Comparison of ENCODE assay signal across 8 cellular contexts in the genomic region with DNA sequence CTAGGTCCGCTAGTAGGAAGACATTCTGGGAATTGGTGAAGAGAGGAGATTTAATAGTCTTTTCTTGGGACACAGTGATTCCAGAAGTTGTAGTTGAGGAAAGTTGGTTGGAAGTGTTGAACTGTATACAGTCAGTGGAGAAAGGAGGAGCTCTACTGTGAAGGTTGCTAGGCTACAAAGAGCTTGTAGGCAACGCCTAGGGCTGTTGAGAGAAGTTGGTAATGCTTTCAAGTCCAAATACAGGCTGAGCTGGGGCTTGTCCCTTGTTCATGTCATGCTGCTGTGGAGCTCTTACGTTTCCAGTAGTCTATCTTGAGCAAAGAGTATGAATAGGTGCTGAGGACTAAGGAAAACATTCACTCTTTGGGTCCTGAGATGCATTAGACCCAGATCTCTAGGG. TPM values are rescaled to one million over a fixed set of nuclear protein-coding genes. Genes with fewer than 3 reads are reported as not detected.
A peak's percentile ranks its signal among the peaks of the same experiment; 100 is the strongest.
DNase-seq lines count a peak whose midpoint lies in the region; ATAC-seq and TF ChIP-seq lines count a peak whose summit lies in the region.

No MANE protein-coding gene starts in this region.

- no peak for TF ChIP-seq CTCF in RWPE2 (IDR thresholded peaks at IDR 0.05; ENCODE audit: poor library complexity, severe bottlenecking)
- no peak for TF ChIP-seq CTCF in fibroblast of lung (conservative IDR thresholded peaks at IDR 0.05 in 1 of 2, IDR thresholded peaks at IDR 0.05 in 1 of 2; ENCODE audit: low read depth in 1 of 2, low read length in 2 of 2)
- no peak for TF ChIP-seq CTCF in osteoblast (IDR thresholded peaks at IDR 0.05; ENCODE audit: extremely low read depth, low read depth, low read length)
- TF ChIP-seq CTCF in omental fat pad (IDR thresholded peaks at IDR 0.05): no peak

- no peak for DNase-seq in RWPE2 (ENCODE audit: low spot score)
- DNase-seq in fibroblast of lung (ENCODE audit: low read depth in 2 of 2): peak; percentile 8 to 31
- DNase-seq in osteoblast (ENCODE audit: insufficient read length, low spot score, missing footprints): peak; percentile 11
- DNase-seq in stimulated activated naive CD4-positive, alpha-beta T cell (lab: John Stamatoyannopoulos, UW): no peak
- no peak for DNase-seq in C1 segment of cervical spinal cord (lab: John Stamatoyannopoulos, UW)
- no peak for DNase-seq in omental fat pad (ENCODE audit: low spot score)

- H3K4me1 ChIP-seq in RWPE2 (ENCODE audit: insufficient read depth, poor library complexity, severe bottlenecking) (peaks cover 10% of the 10 kb centered on the region), fibroblast of lung (ENCODE audit: control insufficient read depth, extremely low read depth, insufficient read depth, low read length) (no peaks in the 10 kb centered on the region), osteoblast (ENCODE audit: insufficient read depth, low read length) (peaks cover 13% of the 10 kb centered on the region)

- peak; percentile 37 for ATAC-seq in GM18498 (IDR thresholded peaks at IDR 0.05; ENCODE audit: unreplicated experiment)
- peak; percentile 59 for ATAC-seq in RWPE2 (ENCODE audit: low read depth)
- ATAC-seq in GM18517 (IDR thresholded peaks at IDR 0.05; ENCODE audit: unreplicated experiment): no peak
- ATAC-seq in omental fat pad (ENCODE audit: low FRiP score): no peak

- H3K4me3 ChIP-seq in RWPE2 (ENCODE audit: severe bottlenecking) (peak overlapping the region; percentile 75), fibroblast of lung (replicated peaks in 1 of 4; ENCODE audit: control extremely low read depth in 1 of 4, insufficient read depth in 1 of 4, low read depth in 3 of 4, low read length in 4 of 4) (peak overlapping the region; percentile 65 to 96 (median 80)), osteoblast (ENCODE audit: insufficient read depth, low read length) (peak overlapping the region; percentile 84)

- H3K36me3 ChIP-seq in RWPE2 (ENCODE audit: low read depth): peaks cover 4% of the 10 kb centered on the region; the same call in 1 of the 2 replicates
- H3K36me3 ChIP-seq in fibroblast of lung (ENCODE audit: control insufficient read depth, insufficient read depth, low read length): no peaks in the 10 kb centered on the region
- H3K36me3 ChIP-seq in osteoblast (ENCODE audit: insufficient read depth, low read length): no peaks in the 10 kb centered on the region

- H2AFZ ChIP-seq in fibroblast of lung (ENCODE audit: low read length) (no peak overlapping the region), osteoblast (ENCODE audit: low read length) (no peak overlapping the region)

- H4K20me1 ChIP-seq in fibroblast of lung (ENCODE audit: control insufficient read depth, extremely low read depth, insufficient read depth, low read length) (no peaks in the 10 kb centered on the region), osteoblast (ENCODE audit: insufficient read depth, low read length) (peaks cover 30% of the 10 kb centered on the region)

- H3K27me3 ChIP-seq in RWPE2 (ENCODE audit: insufficient read depth, poor library complexity, severe bottlenecking) (no peaks in the 10 kb centered on the region), fibroblast of lung (ENCODE audit: control insufficient read depth, insufficient read depth, low read length) (no peaks in the 10 kb centered on the region), osteoblast (ENCODE audit: insufficient read depth, low read length) (no peaks in the 10 kb centered on the region)

- H3K9ac ChIP-seq in fibroblast of lung (ENCODE audit: insufficient read depth, low read length): no peak overlapping the region

- H3K27ac ChIP-seq in RWPE2 (ENCODE audit: poor library complexity, severe bottlenecking): no peak overlapping the region
- H3K27ac ChIP-seq in fibroblast of lung (ENCODE audit: insufficient read depth, low read length): peak overlapping the region; percentile 81
- peak overlapping the region; percentile 31 for H3K27ac ChIP-seq in osteoblast (ENCODE audit: low read depth, low read length)

- no peaks in the 10 kb centered on the region for H3K9me3 ChIP-seq in RWPE2 (ENCODE audit: severe bottlenecking)
- no peaks in the 10 kb centered on the region for H3K9me3 ChIP-seq in fibroblast of lung (ENCODE audit: control insufficient read depth, insufficient read depth, low read depth, low read length)
- H3K9me3 ChIP-seq in osteoblast (ENCODE audit: low read depth, low read length): no peaks in the 10 kb centered on the region

- H3K4me2 ChIP-seq in fibroblast of lung (ENCODE audit: extremely low read depth, insufficient read depth, low read length) (peak overlapping the region; percentile 79), osteoblast (ENCODE audit: insufficient read depth, low read length) (peak overlapping the region; percentile 89)

- peaks cover 26% of the 10 kb centered on the region for H3K79me2 ChIP-seq in fibroblast of lung (ENCODE audit: control insufficient read depth, insufficient read depth, low read length)
- H3K79me2 ChIP-seq in osteoblast (ENCODE audit: insufficient read depth, low read length): peaks cover 60% of the 10 kb centered on the region

RNA-seq across cellular contexts. Expression of a gene that starts 1.1 kb away (rescaled TPM):
- total RNA-seq in fibroblast of lung (21.1 and 27.7 TPM in 2 replicates), osteoblast (34.8 and 41.6 TPM in 2 replicates), omental fat pad (10 to 100 TPM; 14.1 to 38.6 (median 16.4) TPM)
- polyA plus RNA-seq in fibroblast of lung: 12.8 and 25.8 TPM in 2 replicates
- polyA plus RNA-seq in fibroblast of lung (2012): 8.4 and 13.1 TPM in 2 replicates
- 0.59 and 0.70 TPM in 2 replicates for polyA minus RNA-seq in fibroblast of lung (ENCODE audit: low replicate concordance)

Comparison
In these comparisons a context has a peak if more than half of its experiments do, and no peak if none do; other contexts are left out.
1. ATAC-seq: peak in GM18498 (single experiment) and RWPE2 (single experiment); none in GM18517 (single experiment) and omental fat pad (single experiment).
2. DNase-seq: peak in fibroblast of lung (2 of 2) and osteoblast (single experiment); none in RWPE2 (single experiment), stimulated activated naive CD4-positive, alpha-beta T cell (0 of 6), C1 segment of cervical spinal cord (0 of 14) and omental fat pad (single experiment).
3. Peak in every context shown above with its lines, with median percentiles within 50 percentile points of each other: H3K4me3 ChIP-seq.